Comparison of ENCODE assay signal across 10 cellular contexts in genomic region chr1:153659656-153660055, GRCh38. TPM values are rescaled to one million over a fixed set of nuclear protein-coding genes. Genes with fewer than 3 reads are reported as not detected.
DNase-seq lines count a peak whose midpoint lies in the region; ATAC-seq, FAIRE-seq and TF ChIP-seq lines count a peak whose summit lies in the region.
"Had no signal": no experiment of that assay in that cellular context is flagged by ENCODE, and none has a peak within 500 bp of the region (broad histone marks: within the 10 kb centered on the region; RNA-seq: fewer than 3 reads in every experiment).

No MANE protein-coding gene starts in this region.

- POLR2A ChIA-PET in CD8-positive, alpha-beta memory T cell (lab: Charles Lee), result interaction anchor here (0.6 to 1.7 kb wide), 5 partner anchors 8 to 155 kb away, joined by 3 to 18 read pairs (median 3); partner anchors contain the start of genes CHTOP and ILF2
- POLR2A ChIA-PET in H1 (lab: Charles Lee; ENCODE audit: partially characterized antibody), result interaction anchor here (0.6 to 19.8 kb wide), 15 partner anchors 10 to 1856 kb away, joined by 3 to 343 read pairs (median 4); partner anchors contain the start of genes CHTOP, CREB3L4, ILF2 and RPS27

- H2BK15ac ChIP-seq in H1 (ENCODE audit: low read length), result no peak overlapping the region

- H3K4me3 ChIP-seq in CD8-positive, alpha-beta memory T cell (ENCODE audit: low read length), result peak overlapping the region; percentile 91
- H3K4me3 ChIP-seq in OCI-LY1 (ENCODE audit: low read depth, low read length, poor library complexity, severe bottlenecking) (peak overlapping the region; percentile 83), H1 (ENCODE audit: extremely low read depth in 1 of 4, insufficient read depth in 2 of 4, low read depth in 3 of 4, low read length in 4 of 4) (peak overlapping the region in 3 of 4 experiments; percentile 71 to 98 (median 94); a peak in 4 of 8 replicates), osteoblast (ENCODE audit: insufficient read depth, low read length) (peak overlapping the region; percentile 80)

- peaks cover 11 to 53% (median 14%) of the 10 kb centered on the region in 3 donors for H3K36me3 Mint-ChIP-seq in CD8-positive, alpha-beta memory T cell

- H3K23me2 ChIP-seq in H1 (ENCODE audit: low read depth, low read length), result no peaks in the 10 kb centered on the region

- 87% methylated on average over 9 of the region's 9 CpGs; no CpG with 5 or more reads in 1 of the 2 experiments for WGBS in H1 (ENCODE audit: extremely low coverage in 1 of 2, insufficient coverage in 1 of 2, insufficient read length in 1 of 2, insufficient replicate concordance in 2 of 2, low coverage in 1 of 2, low lambda C conversion rate in 2 of 2, missing lambda C conversion rate in 1 of 2), 2 experiments

- TF ChIP-seq CTCF in OCI-LY1 (IDR thresholded peaks at IDR 0.05; ENCODE audit: low read length) (no peak), H1 (IDR thresholded peaks at IDR 0.05; ENCODE audit: control extremely low read depth in 1 of 3, insufficient read depth in 1 of 3, low read depth in 1 of 3, low read length in 3 of 3) (no peak), osteoblast (IDR thresholded peaks at IDR 0.05; ENCODE audit: extremely low read depth, low read depth, low read length) (no peak)

- H2BK5ac ChIP-seq in H1 (ENCODE audit: low read depth, low read length), result no peak overlapping the region

- peaks cover 13 to 21% (median 18%) of the 10 kb centered on the region in 3 donors for H3K4me1 Mint-ChIP-seq in CD8-positive, alpha-beta memory T cell

- peak overlapping the region in 7 of 8 donors; percentile 49 to 96 (median 87) for H3K27ac Mint-ChIP-seq in CD8-positive, alpha-beta memory T cell

- no peak for TF ChIP-seq RAD21 in H1 (IDR thresholded peaks at IDR 0.05 in 1 of 2, conservative IDR thresholded peaks at IDR 0.05 in 1 of 2; ENCODE audit: low read depth in 2 of 2, low read length in 2 of 2)

- peak overlapping the region; percentile 75 for H3K4me2 ChIP-seq in OCI-LY1 (ENCODE audit: low read length)
- peak overlapping the region; percentile 69 to 91; a peak in 3 of 4 replicates for H3K4me2 ChIP-seq in H1 (ENCODE audit: insufficient read depth in 1 of 2, low read depth in 2 of 2, low read length in 2 of 2)
- peak overlapping the region; percentile 96 for H3K4me2 ChIP-seq in osteoblast (ENCODE audit: insufficient read depth, low read length)

- H3K27ac ChIP-seq in CD8-positive, alpha-beta memory T cell (ENCODE audit: low read depth, low read length), result peak overlapping the region; percentile 27
- H3K27ac ChIP-seq in OCI-LY1 (ENCODE audit: low read depth, low read length, poor library complexity, severe bottlenecking) (no peak overlapping the region), H1 (ENCODE audit: low read depth, low read length) (no peak overlapping the region), osteoblast (ENCODE audit: low read depth, low read length) (no peak overlapping the region)

- no peaks in the 10 kb centered on the region for H3K9me2 ChIP-seq in OCI-LY1 (ENCODE audit: low read depth, low read length)

- H3K79me1 ChIP-seq in H1 (ENCODE audit: low read depth, low read length), result peaks cover 5% of the 10 kb centered on the region; the same call in 1 of the 2 replicates

- no peaks in the 10 kb centered on the region for H3K27me3 Mint-ChIP-seq in CD8-positive, alpha-beta memory T cell

- no peak overlapping the region for H2AK5ac ChIP-seq in H1 (ENCODE audit: low read depth, low read length)

- H3K56ac ChIP-seq in H1 (replicated peaks; ENCODE audit: insufficient read length, low read depth, low read length), result no peak overlapping the region

- no peak overlapping the region for H4K91ac ChIP-seq in H1 (replicated peaks; ENCODE audit: insufficient read length, low read length)

- H3K79me2 ChIP-seq in OCI-LY1 (ENCODE audit: insufficient read depth, low read length), result 0 out of 2 replicates have a peak, but pooled peaks cover 7% of the 10 kb centered on the region
- H3K79me2 ChIP-seq in H1 (ENCODE audit: control insufficient read depth in 1 of 2, insufficient read depth in 2 of 2, low read length in 2 of 2), result peaks cover 0 to 11% of the 10 kb centered on the region in 2 experiments; a peak in 2 of 4 replicates
- H3K79me2 ChIP-seq in osteoblast (ENCODE audit: insufficient read depth, low read length), result peaks cover 20% of the 10 kb centered on the region

- H4K20me1 ChIP-seq in OCI-LY1 (ENCODE audit: insufficient read depth, low read length) (no peaks in the 10 kb centered on the region), H1 (replicated peaks in 1 of 2; ENCODE audit: control insufficient read depth in 1 of 2, insufficient read depth in 2 of 2, low read length in 2 of 2) (peaks cover 0 to 8% of the 10 kb centered on the region in 2 experiments), osteoblast (ENCODE audit: insufficient read depth, low read length) (peaks cover 3% of the 10 kb centered on the region)

- ATAC-seq in GM18873 (IDR thresholded peaks at IDR 0.05; ENCODE audit: low FRiP score, unreplicated experiment) (no peak), sciatic nerve (no peak)

- no peak overlapping the region for H3K4ac ChIP-seq in H1 (replicated peaks; ENCODE audit: insufficient read length, low read depth, low read length)

- no peak for TF ChIP-seq EP300 in H1 (IDR thresholded peaks at IDR 0.05; ENCODE audit: borderline replicate concordance in 1 of 2, low read depth in 2 of 2, low read length in 2 of 2)

- no peak overlapping the region for H3K14ac ChIP-seq in H1 (ENCODE audit: insufficient read length)

- intact Hi-C loops in sciatic nerve (cut with DNase I), result no loop called here

- CTCF ChIA-PET in CD8-positive, alpha-beta memory T cell (lab: Charles Lee), result interaction anchor here (1.2 to 2.0 kb wide), 2 partner anchors 10 to 26 kb away, joined by 3 to 8 read pairs; partner anchors contain the start of genes CHTOP and ILF2
- CTCF ChIA-PET in H1 (lab: Charles Lee; ENCODE audit: partially characterized antibody), result interaction anchor here (0.6 to 1.7 kb wide), 8 partner anchors 10 to 304 kb away, joined by 3 to 6 read pairs (median 4); partner anchors contain the start of genes S100A13 and S100A14

- peaks cover 18% of the 10 kb centered on the region for H3K4me1 ChIP-seq in CD8-positive, alpha-beta memory T cell (ENCODE audit: insufficient read depth, low read length)
- H3K4me1 ChIP-seq in OCI-LY1 (ENCODE audit: insufficient read depth, low read length, severe bottlenecking) (peaks cover 17% of the 10 kb centered on the region), H1 (replicated peaks in 1 of 4; ENCODE audit: control insufficient read depth in 3 of 4, insufficient read depth in 4 of 4, low read length in 3 of 4) (peaks cover 0 to 4% (median 2%) of the 10 kb centered on the region in 4 experiments; a peak in 2 of 7 replicates), osteoblast (ENCODE audit: insufficient read depth, low read length) (peaks cover 18% of the 10 kb centered on the region)

- DNase-seq in CD8-positive, alpha-beta memory T cell, result no peak
- no peak for DNase-seq in H1 (ENCODE audit: low read depth in 1 of 2, low spot score in 2 of 2)
- DNase-seq in osteoblast (ENCODE audit: insufficient read length, low spot score, missing footprints), result no peak
- no peak for DNase-seq in SIG-M5 (lab: John Stamatoyannopoulos, UW)
- no peak for DNase-seq in NCI-H1417 treated with DMSO at 0.1 percent for 48 hours (lab: John Stamatoyannopoulos, UW)
- no peak for DNase-seq in sciatic nerve (ENCODE audit: low spot score)
- DNase-seq: NCI-H1694 treated with DMSO at 0.1 percent for 48 hours had no signal

- H2AFZ ChIP-seq in OCI-LY1 (ENCODE audit: low read length) (no peak overlapping the region), H1 (ENCODE audit: low read length) (no peak overlapping the region), osteoblast (ENCODE audit: low read length) (no peak overlapping the region)

- FAIRE-seq in H1 (lab: Jason Lieb, UNC), result no peak

- no peak overlapping the region for H2BK20ac ChIP-seq in H1 (ENCODE audit: low read length)

- H3K36me3 ChIP-seq in CD8-positive, alpha-beta memory T cell (ENCODE audit: insufficient read depth, low read length), result peaks cover 33% of the 10 kb centered on the region
- H3K36me3 ChIP-seq in OCI-LY1 (ENCODE audit: insufficient read depth, low read length) (peaks cover 41% of the 10 kb centered on the region), H1 (ENCODE audit: control insufficient read depth in 2 of 4, insufficient read depth in 4 of 4, low read length in 3 of 4) (peaks cover 27 to 43% (median 37%) of the 10 kb centered on the region in 4 experiments), osteoblast (ENCODE audit: insufficient read depth, low read length) (peaks cover 41% of the 10 kb centered on the region)

- H3K9me3 ChIP-seq in CD8-positive, alpha-beta memory T cell (ENCODE audit: low read length), result no peaks in the 10 kb centered on the region
- H3K9me3 ChIP-seq in OCI-LY1 (ENCODE audit: low read length) (no peaks in the 10 kb centered on the region), H1 (ENCODE audit: insufficient read depth in 2 of 2, low read depth in 1 of 2, low read length in 1 of 2) (no peaks in the 10 kb centered on the region), osteoblast (ENCODE audit: low read depth, low read length) (no peaks in the 10 kb centered on the region)

- H3K23ac ChIP-seq in H1 (ENCODE audit: insufficient read length), result no peak overlapping the region

- no peak overlapping the region for H3K18ac ChIP-seq in H1 (ENCODE audit: extremely low read depth, low read length)

- H3F3A ChIP-seq in OCI-LY1 (ENCODE audit: insufficient read depth, low read length), result no peaks in the 10 kb centered on the region; the same call in 1 of the 2 replicates

- no peak for TF ChIP-seq POLR2A in H1 (IDR thresholded peaks at IDR 0.05; ENCODE audit: control extremely low read depth in 1 of 2, low read depth in 2 of 2, low read length in 2 of 2)

- no peak overlapping the region for H2BK120ac ChIP-seq in H1 (replicated peaks; ENCODE audit: low read depth, low read length)

- H4K5ac ChIP-seq in H1 (ENCODE audit: insufficient read length, low read depth, low read length), result no peak overlapping the region

- peak overlapping the region; percentile 94 to 97 (median 96) for H3K4me3 Mint-ChIP-seq in CD8-positive, alpha-beta memory T cell

- H3K27me3 ChIP-seq in CD8-positive, alpha-beta memory T cell (ENCODE audit: insufficient read depth, low read length, poor library complexity, severe bottlenecking), result no peaks in the 10 kb centered on the region
- H3K27me3 ChIP-seq in OCI-LY1 (ENCODE audit: insufficient read depth, low read length), result no peaks in the 10 kb centered on the region
- H3K27me3 ChIP-seq in H1 (replicated peaks in 1 of 4; ENCODE audit: control insufficient read depth in 3 of 4, extremely low read depth in 1 of 4, insufficient read depth in 3 of 4, low read length in 3 of 4), result no peaks in the 10 kb centered on the region
- no peaks in the 10 kb centered on the region for H3K27me3 ChIP-seq in osteoblast (ENCODE audit: insufficient read depth, low read length)

- no peak overlapping the region for H2BK12ac ChIP-seq in H1 (ENCODE audit: low read depth, low read length)

- H4K8ac ChIP-seq in H1 (ENCODE audit: extremely low read depth, insufficient read depth, low read length), result no peak overlapping the region

- no peaks in the 10 kb centered on the region for H3K9me3 Mint-ChIP-seq in CD8-positive, alpha-beta memory T cell

- peak overlapping the region; percentile 87 for H3K9ac ChIP-seq in OCI-LY1 (ENCODE audit: low read length)
- H3K9ac ChIP-seq in H1 (replicated peaks in 1 of 4; ENCODE audit: extremely low read depth in 1 of 4, low read depth in 3 of 4, low read length in 3 of 4), result no peak overlapping the region; a peak in 1 of 7 replicates

RNA-seq across cellular contexts. Expression of gene SNAPIN, which starts 1.2 kb away (rescaled TPM):
- 10 to 100 TPM; 36.7 to 39.0 TPM for total RNA-seq in CD8-positive, alpha-beta memory T cell
- 87.7 TPM for polyA plus RNA-seq in CD8-positive, alpha-beta memory T cell
- total RNA-seq in H1 (2021; fragmentation: NEBNext Ultra II Directional; extraction: Animal tissue kit (Norgen Biotek cat#: 25700)), result 22.3 and 25.7 TPM in 2 replicates
- 24.7 and 31.1 TPM in 2 replicates for polyA plus RNA-seq in H1 (2011; rRNA removed)
- polyA plus RNA-seq in H1 (2011; cell fraction: cytosol; rRNA removed), result 31.6 TPM
- 19.0 TPM for polyA plus RNA-seq in H1 (2011; cell fraction: nucleus; rRNA removed)
- polyA plus RNA-seq in H1 (2012, experiment 1 of 2), result 23.7 to 26.6 TPM (median 26.2 TPM) in 4 replicates
- polyA plus RNA-seq in H1 (2012, experiment 2 of 2), result 25.9 TPM
- 26.4 TPM for polyA plus RNA-seq in H1 (2013, experiment 1 of 2)
- 27.2 TPM for polyA plus RNA-seq in H1 (2013, experiment 2 of 2)
- 10.0 and 13.1 TPM in 2 replicates for polyA minus RNA-seq in H1 (2011; rRNA and poly(A)+ RNA removed)
- 14.7 TPM for polyA minus RNA-seq in H1 (2011; cell fraction: cytosol; rRNA and poly(A)+ RNA removed)
- polyA minus RNA-seq in H1 (2011; cell fraction: nucleus; rRNA and poly(A)+ RNA removed), result 14.0 TPM
- 53.6 TPM in 2 replicates for total RNA-seq in osteoblast
- total RNA-seq in sciatic nerve, result 30.2 TPM

RNA-seq across cellular contexts. Expression of gene ILF2, which starts 11.1 kb away (rescaled TPM):
- 100 to 1,000 TPM; 379 to 394 TPM for total RNA-seq in CD8-positive, alpha-beta memory T cell
- polyA plus RNA-seq in CD8-positive, alpha-beta memory T cell, result 126 TPM
- 387 and 389 TPM in 2 replicates for total RNA-seq in H1 (2021; fragmentation: NEBNext Ultra II Directional; extraction: Animal tissue kit (Norgen Biotek cat#: 25700))
- polyA plus RNA-seq in H1 (2011; rRNA removed), result 290 and 474 TPM in 2 replicates
- polyA plus RNA-seq in H1 (2011; cell fraction: cytosol; rRNA removed), result 426 TPM
- 272 TPM for polyA plus RNA-seq in H1 (2011; cell fraction: nucleus; rRNA removed)
- polyA plus RNA-seq in H1 (2012, experiment 1 of 2), result 390 to 458 TPM (median 400 TPM) in 4 replicates
- 170 TPM for polyA plus RNA-seq in H1 (2012, experiment 2 of 2)
- polyA plus RNA-seq in H1 (2013, experiment 1 of 2), result 273 TPM
- polyA plus RNA-seq in H1 (2013, experiment 2 of 2), result 279 TPM
- 466 and 520 TPM in 2 replicates for polyA minus RNA-seq in H1 (2011; rRNA and poly(A)+ RNA removed)
- 167 TPM for polyA minus RNA-seq in H1 (2011; cell fraction: cytosol; rRNA and poly(A)+ RNA removed)
- 136 TPM for polyA minus RNA-seq in H1 (2011; cell fraction: nucleus; rRNA and poly(A)+ RNA removed)
- total RNA-seq in osteoblast, result 130 and 142 TPM in 2 replicates
- 73.5 TPM for total RNA-seq in sciatic nerve

RNA-seq across cellular contexts. Expression of gene NPR1, which starts 18.8 kb away (rescaled TPM):
- total RNA-seq in CD8-positive, alpha-beta memory T cell, result not detected
- not detected for polyA plus RNA-seq in CD8-positive, alpha-beta memory T cell
- total RNA-seq in H1 (2021; fragmentation: NEBNext Ultra II Directional; extraction: Animal tissue kit (Norgen Biotek cat#: 25700)), result 11.1 and 13.2 TPM in 2 replicates
- polyA plus RNA-seq in H1 (2011; rRNA removed), result 10.5 and 11.7 TPM in 2 replicates
- 9.3 TPM for polyA plus RNA-seq in H1 (2011; cell fraction: cytosol; rRNA removed)
- 27.4 TPM for polyA plus RNA-seq in H1 (2011; cell fraction: nucleus; rRNA removed)
- polyA plus RNA-seq in H1 (2012, experiment 1 of 2), result 13.3 to 18.1 TPM (median 15.8 TPM) in 4 replicates
- polyA plus RNA-seq in H1 (2012, experiment 2 of 2), result 10.9 TPM
- polyA plus RNA-seq in H1 (2013, experiment 1 of 2), result 7.8 TPM
- 7.8 TPM for polyA plus RNA-seq in H1 (2013, experiment 2 of 2)
- 10.5 and 14.8 TPM in 2 replicates for polyA minus RNA-seq in H1 (2011; rRNA and poly(A)+ RNA removed)
- polyA minus RNA-seq in H1 (2011; cell fraction: cytosol; rRNA and poly(A)+ RNA removed), result 6.9 TPM
- polyA minus RNA-seq in H1 (2011; cell fraction: nucleus; rRNA and poly(A)+ RNA removed), result 5.0 TPM
- total RNA-seq in osteoblast, result under 0.01 TPM in 1 of 2 replicates, not detected in the other
- 34.1 TPM for total RNA-seq in sciatic nerve

RNA-seq across cellular contexts. Expression of gene CHTOP, which starts 25.8 kb away (rescaled TPM):
- total RNA-seq in CD8-positive, alpha-beta memory T cell, result 10 to 100 TPM; 95.9 to 98.9 TPM
- 70.2 TPM for polyA plus RNA-seq in CD8-positive, alpha-beta memory T cell
- 103 and 104 TPM in 2 replicates for total RNA-seq in H1 (2021; fragmentation: NEBNext Ultra II Directional; extraction: Animal tissue kit (Norgen Biotek cat#: 25700))
- 73.6 and 84.6 TPM in 2 replicates for polyA plus RNA-seq in H1 (2011; rRNA removed)
- 111 TPM for polyA plus RNA-seq in H1 (2011; cell fraction: cytosol; rRNA removed)
- polyA plus RNA-seq in H1 (2011; cell fraction: nucleus; rRNA removed), result 53.8 TPM
- polyA plus RNA-seq in H1 (2012, experiment 1 of 2), result 95.7 to 110 TPM (median 101 TPM) in 4 replicates
- 55.3 TPM for polyA plus RNA-seq in H1 (2012, experiment 2 of 2)
- polyA plus RNA-seq in H1 (2013, experiment 1 of 2), result 79.2 TPM
- polyA plus RNA-seq in H1 (2013, experiment 2 of 2), result 79.7 TPM
- polyA minus RNA-seq in H1 (2011; rRNA and poly(A)+ RNA removed), result 47.3 and 49.3 TPM in 2 replicates
- 45.4 TPM for polyA minus RNA-seq in H1 (2011; cell fraction: cytosol; rRNA and poly(A)+ RNA removed)
- polyA minus RNA-seq in H1 (2011; cell fraction: nucleus; rRNA and poly(A)+ RNA removed), result 97.4 TPM
- total RNA-seq in osteoblast (38.9 and 40.9 TPM in 2 replicates), sciatic nerve (66.3 TPM)

RNA-seq across cellular contexts. Expression of gene S100A1, which starts 31.4 kb away (rescaled TPM):
- total RNA-seq in CD8-positive, alpha-beta memory T cell, result not detected
- polyA plus RNA-seq in CD8-positive, alpha-beta memory T cell, result 0.07 TPM
- total RNA-seq in H1 (2021; fragmentation: NEBNext Ultra II Directional; extraction: Animal tissue kit (Norgen Biotek cat#: 25700)), result not detected in 2 replicates
- polyA plus RNA-seq in H1 (2011; rRNA removed), result 1.1 and 2.0 TPM in 2 replicates
- 2.4 TPM for polyA plus RNA-seq in H1 (2011; cell fraction: cytosol; rRNA removed)
- 0.34 TPM for polyA plus RNA-seq in H1 (2011; cell fraction: nucleus; rRNA removed)
- polyA plus RNA-seq in H1 (2012, experiment 1 of 2), result 1.5 to 3.8 TPM (median 2.2 TPM) in 4 replicates
- 1.8 TPM for polyA plus RNA-seq in H1 (2012, experiment 2 of 2)
- polyA plus RNA-seq in H1 (2013, experiment 1 of 2), result 0.36 TPM
- polyA plus RNA-seq in H1 (2013, experiment 2 of 2), result 0.13 TPM
- 0.41 and 0.47 TPM in 2 replicates for polyA minus RNA-seq in H1 (2011; rRNA and poly(A)+ RNA removed)
- polyA minus RNA-seq in H1 (2011; cell fraction: cytosol; rRNA and poly(A)+ RNA removed), result not detected
- 0.40 TPM for polyA minus RNA-seq in H1 (2011; cell fraction: nucleus; rRNA and poly(A)+ RNA removed)
- total RNA-seq in osteoblast, result 0.29 TPM in 1 of 2 replicates, not detected in the other
- 99.7 TPM for total RNA-seq in sciatic nerve
- total RNA-seq: pulmonary artery endothelial cell had no signal

Comparison
In these comparisons a context has a peak if more than half of its experiments do, and no peak if none do; other contexts are left out.
1. RNA of gene NPR1, which starts 18.8 kb away (total RNA-seq): 34.1 TPM in sciatic nerve (single experiment) and 11.1 to 13.2 TPM in H1; not detected in CD8-positive, alpha-beta memory T cell and under 0.01 TPM in osteoblast; every median in the first group is over 10 times any median in the second.
2. Peak in every context shown above with its lines, with median percentiles within 50 percentile points of each other: H3K4me3 ChIP-seq and H3K4me2 ChIP-seq.